ENCODE assay signal across 15 cellular contexts in genomic region chr12:107807471-107808150, GRCh38. TPM values are rescaled to one million over a fixed set of nuclear protein-coding genes. Genes with fewer than 3 reads are reported as not detected.
DNase-seq lines count a peak whose midpoint lies in the region; ATAC-seq and TF ChIP-seq lines count a peak whose summit lies in the region.
"Had no signal": no experiment of that assay in that cellular context is flagged by ENCODE, and none has a peak within 500 bp of the region (broad histone marks: within the 10 kb centered on the region; RNA-seq: fewer than 3 reads in every experiment).

No MANE protein-coding gene starts in this region.

- H2BK15ac ChIP-seq in H9 (ENCODE audit: low read depth, low read length): no peak overlapping the region

- H4K5ac ChIP-seq in H9 (ENCODE audit: insufficient read length, low read depth, low read length): no peak overlapping the region

- H3K79me1 ChIP-seq in H9 (ENCODE audit: insufficient read depth, low read depth, low read length, poor library complexity, severe bottlenecking): no peaks in the 10 kb centered on the region

- no peaks in the 10 kb centered on the region for H3K23me2 ChIP-seq in H9 (ENCODE audit: insufficient read length, low read depth, low read length, poor library complexity, severe bottlenecking)

- WGBS in H9 (ENCODE audit: extremely low coverage, insufficient read length, low lambda C conversion rate): no CpG with 5 or more reads among the region's 3 CpGs

- no peaks in the 10 kb centered on the region for H4K20me1 ChIP-seq in H9 (ENCODE audit: control insufficient read depth, insufficient read depth, insufficient read length)

- no peaks in the 10 kb centered on the region; the same call in 1 of the 2 replicates for H3K4me1 ChIP-seq in H9 (ENCODE audit: insufficient read depth, low read length)
- H3K4me1 ChIP-seq: Caco-2, HAP-1 had no signal

- H3K4me3 Mint-ChIP-seq in H9: no peak overlapping the region
- H3K4me3 Mint-ChIP-seq in central memory CD8-positive, alpha-beta T cell: no peak overlapping the region
- H3K4me3 Mint-ChIP-seq in memory B cell: no peak overlapping the region
- no peak overlapping the region for H3K4me3 Mint-ChIP-seq in stimulated activated effector memory CD8-positive, alpha-beta T cell treated with anti-CD3 and anti-CD28 coated beads, Interleukin-12 subunit alpha, Interleukin-12 subunit beta, amount 100 ng/mL, for 72 hours
- H3K4me3 Mint-ChIP-seq: CD4-positive, alpha-beta T cell had no signal

- no peak for DNase-seq in H9
- DNase-seq in central memory CD8-positive, alpha-beta T cell (ENCODE audit: low spot score in 2 of 2): no peak
- DNase-seq in memory B cell (ENCODE audit: low spot score in 2 of 2): no peak
- DNase-seq in stimulated activated effector memory CD8-positive, alpha-beta T cell treated with anti-CD3 and anti-CD28 coated beads, Interleukin-12 subunit alpha, Interleukin-12 subunit beta, amount 100 ng/mL, for 72 hours (ENCODE audit: low spot score in 2 of 2): no peak
- DNase-seq in AML-193 (lab: John Stamatoyannopoulos, UW): no peak
- DNase-seq in activated naive CD4-positive, alpha-beta T cell (lab: John Stamatoyannopoulos, UW): no peak
- no peak for DNase-seq in T1000 (lab: John Stamatoyannopoulos, UW)
- DNase-seq: ACHN; Caco-2; CD4-positive, alpha-beta T cell; GDM1 had no signal

- H3K36me3 Mint-ChIP-seq in H9 (ENCODE audit: insufficient read depth in 1 of 3, low read depth in 3 of 3) (no peaks in the 10 kb centered on the region), memory B cell (no peaks in the 10 kb centered on the region)
- H3K36me3 Mint-ChIP-seq in central memory CD8-positive, alpha-beta T cell (ENCODE audit: insufficient read depth): no peaks in the 10 kb centered on the region
- no peaks in the 10 kb centered on the region for H3K36me3 Mint-ChIP-seq in stimulated activated effector memory CD8-positive, alpha-beta T cell treated with anti-CD3 and anti-CD28 coated beads, Interleukin-12 subunit alpha, Interleukin-12 subunit beta, amount 100 ng/mL, for 72 hours

- H3K4me1 Mint-ChIP-seq in H9 (peaks cover 0 to 6% of the 10 kb centered on the region in 2 experiments; a peak in 2 of 4 replicates), memory B cell (no peaks in the 10 kb centered on the region)
- H3K4me1 Mint-ChIP-seq in central memory CD8-positive, alpha-beta T cell: no peaks in the 10 kb centered on the region
- H3K4me1 Mint-ChIP-seq in stimulated activated effector memory CD8-positive, alpha-beta T cell treated with anti-CD3 and anti-CD28 coated beads, Interleukin-12 subunit alpha, Interleukin-12 subunit beta, amount 100 ng/mL, for 72 hours: no peaks in the 10 kb centered on the region

- no peak overlapping the region for H3K18ac ChIP-seq in H9 (ENCODE audit: insufficient read length, low read depth, low read length)

- H3T11ph ChIP-seq in H9 (ENCODE audit: low read length): no peak overlapping the region

- H3K4ac ChIP-seq in H9 (ENCODE audit: low read depth, low read length): no peak overlapping the region

- H4K91ac ChIP-seq in H9 (ENCODE audit: insufficient read length, low read depth, low read length): no peak overlapping the region

- H3K9ac ChIP-seq in H9 (ENCODE audit: extremely low read depth, insufficient read length, low read length): no peak overlapping the region

- H4K8ac ChIP-seq in H9 (replicated peaks; ENCODE audit: insufficient read length, low read depth, low read length): no peak overlapping the region

- H3K27ac ChIP-seq in H9 (ENCODE audit: insufficient read length, low read depth, low read length): no peak overlapping the region
- H3K27ac ChIP-seq: C4-2B had no signal

- no peaks in the 10 kb centered on the region for H3K9me3 ChIP-seq in H9 (ENCODE audit: control insufficient read depth, low read depth, low read length)
- H3K9me3 ChIP-seq: Caco-2, HAP-1 had no signal

- H2AFZ ChIP-seq in H9 (ENCODE audit: low read length): no peak overlapping the region

- no peak overlapping the region for H3K23ac ChIP-seq in H9 (ENCODE audit: insufficient read length, low read depth, low read length)

- H3K9me3 Mint-ChIP-seq in H9 (no peaks in the 10 kb centered on the region; a peak in 1 of 5 replicates), memory B cell (no peaks in the 10 kb centered on the region)
- H3K9me3 Mint-ChIP-seq in central memory CD8-positive, alpha-beta T cell: no peaks in the 10 kb centered on the region
- H3K9me3 Mint-ChIP-seq in stimulated activated effector memory CD8-positive, alpha-beta T cell treated with anti-CD3 and anti-CD28 coated beads, Interleukin-12 subunit alpha, Interleukin-12 subunit beta, amount 100 ng/mL, for 72 hours: no peaks in the 10 kb centered on the region
- H3K9me3 Mint-ChIP-seq: CD4-positive, alpha-beta T cell had no signal

- no peak overlapping the region for H3K56ac ChIP-seq in H9 (ENCODE audit: insufficient read length, low read depth, low read length)

- H3K27ac Mint-ChIP-seq in H9 (0 out of 7 replicates have a peak overlapping the region, but pooled peaks of 1 of the 3 experiments have one; percentile 15), memory B cell (peak overlapping the region; percentile 14)
- peak overlapping the region; percentile 2 for H3K27ac Mint-ChIP-seq in central memory CD8-positive, alpha-beta T cell (ENCODE audit: low read depth)
- H3K27ac Mint-ChIP-seq in stimulated activated effector memory CD8-positive, alpha-beta T cell treated with anti-CD3 and anti-CD28 coated beads, Interleukin-12 subunit alpha, Interleukin-12 subunit beta, amount 100 ng/mL, for 72 hours: no peak overlapping the region
- H3K27ac Mint-ChIP-seq: CD4-positive, alpha-beta T cell had no signal

- no peaks in the 10 kb centered on the region for H3K27me3 ChIP-seq in H9 (ENCODE audit: insufficient read depth, low read length)

- ATAC-seq in central memory CD8-positive, alpha-beta T cell (replicated peaks; ENCODE audit: extremely low read depth, poor library complexity, severe bottlenecking): no peak
- no peak for ATAC-seq in memory B cell (ENCODE audit: low read depth)
- peak; percentile 46 for ATAC-seq in stimulated activated effector memory CD8-positive, alpha-beta T cell treated with anti-CD3 and anti-CD28 coated beads, Interleukin-12 subunit alpha, Interleukin-12 subunit beta, amount 100 ng/mL, for 72 hours

- TF ChIP-seq CTCF in H9 (conservative IDR thresholded peaks at IDR 0.05): no peak

- H3K27me3 Mint-ChIP-seq in H9 (ENCODE audit: low read depth): peaks cover 7% of the 10 kb centered on the region
- peaks cover 38% of the 10 kb centered on the region for H3K27me3 Mint-ChIP-seq in central memory CD8-positive, alpha-beta T cell
- H3K27me3 Mint-ChIP-seq in memory B cell: no peaks in the 10 kb centered on the region

- H2BK120ac ChIP-seq in H9 (ENCODE audit: low read depth, low read length, poor library complexity, severe bottlenecking): no peak overlapping the region

- no peak overlapping the region for H3K4me2 ChIP-seq in H9 (ENCODE audit: insufficient read depth, insufficient read length, low read length)

- no peak overlapping the region for H2BK5ac ChIP-seq in H9 (ENCODE audit: insufficient read length, low read length)

- no peaks in the 10 kb centered on the region for H3K79me2 ChIP-seq in H9 (ENCODE audit: insufficient read depth, low read length)

- peak overlapping the region; percentile 36; the same call in 1 of the 2 replicates for H3K14ac ChIP-seq in H9 (ENCODE audit: insufficient read depth, low read length)

- H2BK12ac ChIP-seq in H9 (ENCODE audit: insufficient read length, low read depth, low read length): no peak overlapping the region

- H2AK5ac ChIP-seq in H9 (ENCODE audit: insufficient read length, low read length): no peak overlapping the region

- no peak overlapping the region for H2BK20ac ChIP-seq in H9 (ENCODE audit: low read depth, low read length, poor library complexity, severe bottlenecking)

RNA-seq across cellular contexts. Expression of gene ASCL4, which starts 33.1 kb away (rescaled TPM):
- not detected in 2 replicates for total RNA-seq in H9 (2021)
- total RNA-seq: Caco-2; CD4-positive, alpha-beta T cell; H1; HT-29 had no signal

RNA-seq across cellular contexts. Expression of gene PRDM4, which starts 46.7 kb away (rescaled TPM):
- total RNA-seq in H9 (2021): 19.9 and 24.4 TPM in 2 replicates
